1 cellular context compared by ENCODE assay signal in genomic region chr3:195916991-195917390, GRCh38.
TF ChIP-seq lines count a peak whose summit lies in the region.

No MANE protein-coding gene starts in this region.

TF ChIP-seq in SK-N-SH treated with all-trans-retinoic acid at 6 μM for 48 hours, 23 proteins besides CTCF, POLR2A, EP300 and RAD21 (continued from another document):
- TF ChIP-seq, protein P1, sequence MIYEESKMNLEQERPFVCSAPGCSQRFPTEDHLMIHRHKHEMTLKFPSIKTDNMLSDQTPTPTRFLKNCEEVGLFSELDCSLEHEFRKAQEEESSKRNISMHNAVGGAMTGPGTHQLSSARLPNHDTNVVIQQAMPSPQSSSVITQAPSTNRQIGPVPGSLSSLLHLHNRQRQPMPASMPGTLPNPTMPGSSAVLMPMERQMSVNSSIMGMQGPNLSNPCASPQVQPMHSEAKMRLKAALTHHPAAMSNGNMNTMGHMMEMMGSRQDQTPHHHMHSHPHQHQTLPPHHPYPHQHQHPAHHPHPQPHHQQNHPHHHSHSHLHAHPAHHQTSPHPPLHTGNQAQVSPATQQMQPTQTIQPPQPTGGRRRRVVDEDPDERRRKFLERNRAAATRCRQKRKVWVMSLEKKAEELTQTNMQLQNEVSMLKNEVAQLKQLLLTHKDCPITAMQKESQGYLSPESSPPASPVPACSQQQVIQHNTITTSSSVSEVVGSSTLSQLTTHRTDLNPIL (CRISPR knock-in tag; IDR thresholded peaks at IDR 0.05; ENCODE audit: low read depth), result no peak
- TF ChIP-seq TSHZ2 (CRISPR knock-in tag; IDR thresholded peaks at IDR 0.05), result no peak
TF ChIP-seq in SK-N-SH treated with all-trans-retinoic acid at 6 μM for 48 hours: peak in this region for 0.
